Comparison of ENCODE assay signal across 10 cellular contexts in genomic region chr22:31288496-31289235, GRCh38. TPM values are rescaled to one million over a fixed set of nuclear protein-coding genes. Genes with fewer than 3 reads are reported as not detected.
A peak's percentile ranks its signal among the peaks of the same experiment; 100 is the strongest.
DNase-seq lines count a peak whose midpoint lies in the region; ATAC-seq, FAIRE-seq and TF ChIP-seq lines count a peak whose summit lies in the region.
"Had no signal": no experiment of that assay in that cellular context is flagged by ENCODE, and none has a peak within 500 bp of the region (broad histone marks: within the 10 kb centered on the region; RNA-seq: fewer than 3 reads in every experiment).

No MANE protein-coding gene starts in this region.

- peaks cover 59 to 65% of the 10 kb centered on the region in 2 donors for H3K4me1 Mint-ChIP-seq in effector memory CD8-positive, alpha-beta T cell (ENCODE audit: low read depth in 2 of 2)

- H3K36me3 ChIP-seq in DOHH2 (ENCODE audit: control insufficient read depth, low read length) = peaks cover 62% of the 10 kb centered on the region
- peaks cover 15% of the 10 kb centered on the region for H3K36me3 ChIP-seq in OCI-LY7 (ENCODE audit: insufficient read depth, low read length)
- no peaks in the 10 kb centered on the region for H3K36me3 ChIP-seq in small intestine (ENCODE audit: control insufficient read depth in 2 of 2, insufficient read depth in 2 of 2, low read length in 2 of 2)

- peaks cover 55% of the 10 kb centered on the region for H3K79me2 ChIP-seq in DOHH2 (ENCODE audit: control insufficient read depth, low read length)
- peaks cover 19% of the 10 kb centered on the region; the same call in 1 of the 2 replicates for H3K79me2 ChIP-seq in OCI-LY7 (ENCODE audit: insufficient read depth, low read depth, low read length)

- FAIRE-seq in small intestine (lab: Jason Lieb, UNC) = no peak

- H3K9me3 Mint-ChIP-seq in effector memory CD8-positive, alpha-beta T cell = no peaks in the 10 kb centered on the region

- H3K27me3 ChIP-seq in DOHH2 (ENCODE audit: control insufficient read depth, low read length) = no peaks in the 10 kb centered on the region
- no peaks in the 10 kb centered on the region for H3K27me3 ChIP-seq in small intestine (ENCODE audit: control insufficient read depth in 2 of 2, insufficient read depth in 2 of 2, low read length in 2 of 2)

- peak overlapping the region; percentile 99 to 100 for H3K27ac Mint-ChIP-seq in effector memory CD8-positive, alpha-beta T cell

- H3K27me3 Mint-ChIP-seq in effector memory CD8-positive, alpha-beta T cell = no peaks in the 10 kb centered on the region

- POLR2A ChIA-PET in OCI-LY7 (lab: Charles Lee) = interaction anchor here (0.6 to 4.9 kb wide), 10 partner anchors 9 to 373 kb away, joined by 3 to 18 read pairs (median 3); partner anchors contain the start of genes MORC2, PISD and TUG1

- ATAC-seq in effector memory CD8-positive, alpha-beta T cell (replicated peaks) = no peak
- no peak for ATAC-seq in GM18519 (IDR thresholded peaks at IDR 0.05; ENCODE audit: low FRiP score, unreplicated experiment)

- H3F3A ChIP-seq in DOHH2 (ENCODE audit: control insufficient read depth, insufficient read depth) = peaks cover 41% of the 10 kb centered on the region

- H3K36me3 Mint-ChIP-seq in effector memory CD8-positive, alpha-beta T cell (ENCODE audit: insufficient read depth) = peaks cover 98% of the 10 kb centered on the region

- TF ChIP-seq CTCF in DOHH2 (IDR thresholded peaks at IDR 0.05; ENCODE audit: low read depth, low read length, poor library complexity, severe bottlenecking) = no peak
- TF ChIP-seq CTCF in OCI-LY7 (conservative IDR thresholded peaks at IDR 0.05; ENCODE audit: low read length) = no peak

- peak overlapping the region; percentile 82 for H3K27ac ChIP-seq in DOHH2 (ENCODE audit: low read depth, low read length)
- H3K27ac ChIP-seq in OCI-LY7 (ENCODE audit: low read depth, low read length, poor library complexity, severe bottlenecking) = peak overlapping the region; percentile 88
- H3K27ac ChIP-seq in small intestine (ENCODE audit: low read depth in 1 of 2, low read length in 1 of 2) = peak overlapping the region; percentile 39 to 100

- H3K4me3 ChIP-seq in DOHH2 (ENCODE audit: low read length) = peak overlapping the region; percentile 83
- peak overlapping the region; percentile 72 for H3K4me3 ChIP-seq in OCI-LY7 (ENCODE audit: low read depth, low read length, poor library complexity, severe bottlenecking)
- peak overlapping the region; percentile 18 to 26 for H3K4me3 ChIP-seq in small intestine (ENCODE audit: low read depth in 1 of 2, low read length in 2 of 2)
- H3K4me3 ChIP-seq: mucosa of descending colon had no signal

- H4K20me1 ChIP-seq in DOHH2 (ENCODE audit: control insufficient read depth, insufficient read depth, low read depth, low read length) (no peaks in the 10 kb centered on the region), OCI-LY7 (ENCODE audit: insufficient read depth, low read length) (no peaks in the 10 kb centered on the region)

- WGBS in small intestine, 3 donors = 56 to 62% (median 59%) methylated on average over 5 of the region's 5 CpGs

- BruUV-seq in OCI-LY7 (replicated peaks; lab: Mats Ljungman, UMichigan) = no TSS peak

- CTCF ChIA-PET in OCI-LY7 (lab: Charles Lee; ENCODE audit: unreplicated experiment) = no interaction called here

- peak overlapping the region; percentile 93 to 96 for H3K4me3 Mint-ChIP-seq in effector memory CD8-positive, alpha-beta T cell

- H3K9me3 ChIP-seq in DOHH2 (ENCODE audit: control insufficient read depth, insufficient read depth, low read length) = no peaks in the 10 kb centered on the region
- no peaks in the 10 kb centered on the region for H3K9me3 ChIP-seq in OCI-LY7 (ENCODE audit: low read length)
- no peaks in the 10 kb centered on the region for H3K9me3 ChIP-seq in small intestine (ENCODE audit: control insufficient read depth, low read depth)
- H3K9me3 ChIP-seq: mucosa of descending colon had no signal

- H3K4me1 ChIP-seq in DOHH2 (ENCODE audit: control insufficient read depth, low read length) (peaks cover 70% of the 10 kb centered on the region), OCI-LY7 (ENCODE audit: insufficient read depth, low read length, poor library complexity, severe bottlenecking) (peaks cover 68% of the 10 kb centered on the region), small intestine (ENCODE audit: control insufficient read depth in 2 of 2, insufficient read depth in 1 of 2, low read depth in 1 of 2, low read length in 1 of 2) (peaks cover 0 to 6% of the 10 kb centered on the region in 2 donors)

- intact Hi-C loops in OCI-LY7 (cut with micrococcal nuclease; ENCODE audit: unreplicated experiment) = no loop called here

- peak overlapping the region; percentile 89 for H3K4me2 ChIP-seq in DOHH2 (ENCODE audit: low read length)
- H3K4me2 ChIP-seq in OCI-LY7 (ENCODE audit: low read length) = peak overlapping the region; percentile 99

- H2AFZ ChIP-seq in OCI-LY7 (ENCODE audit: low read length) = no peak overlapping the region; the same call in 1 of the 2 replicates

- DNase-seq in OCI-LY7 (ENCODE audit: low spot score) (peak; percentile 59), small intestine (no peak), retina (no peak), NCI-H524 treated with DMSO at 0.1 percent for 48 hours (lab: John Stamatoyannopoulos, UW) (no peak)
- no peak for DNase-seq in effector memory CD8-positive, alpha-beta T cell
- DNase-seq: activated CD4-positive, alpha-beta T cell treated with anti-CD3 and anti-CD28 coated beads for 1 hour; NCI-H1436 treated with DMSO at 0.1 percent for 48 hours had no signal

- H3K9me2 ChIP-seq in DOHH2 (replicated peaks; ENCODE audit: control insufficient read depth, low read length) = no peaks in the 10 kb centered on the region
- H3K9me2 ChIP-seq in OCI-LY7 (ENCODE audit: insufficient read depth, low read length) = no peaks in the 10 kb centered on the region

RNA-seq across cellular contexts. Expression of gene PIK3IP1, which starts 3.6 kb away (rescaled TPM):
- 15.9 and 20.4 TPM in 2 replicates for total RNA-seq in OCI-LY7 (2014; rRNA removed; shearing (Covaris generic))
- 17.0 and 17.1 TPM in 2 replicates for total RNA-seq in OCI-LY7 (2022)
- 10 to 100 TPM in 1 of 3 donors, 1 to 10 TPM in 2; 3.1 to 16.4 (median 5.7) TPM for polyA plus RNA-seq in small intestine

RNA-seq across cellular contexts. Expression of gene PATZ1, which starts 57.5 kb away (rescaled TPM):
- total RNA-seq in OCI-LY7 (2014; rRNA removed; shearing (Covaris generic)) = 47.7 and 53.4 TPM in 2 replicates
- 44.3 and 49.2 TPM in 2 replicates for total RNA-seq in OCI-LY7 (2022)
- polyA plus RNA-seq in small intestine = 10 to 100 TPM in 1 of 3 donors, 1 to 10 TPM in 2; 4.2 to 19.9 (median 5.7) TPM

Comparison
In these comparisons a context has a peak if more than half of its experiments do, and no peak if none do; other contexts are left out.
1. H3K4me3 ChIP-seq: peak in every context shown above with its lines; median percentile 83 in DOHH2; 72 in OCI-LY7; 22 in small intestine.